In genomic region chr10:93711891-93712290, GRCh38 we compare ENCODE assay signal across 17 cellular contexts. TPM values are rescaled to one million over a fixed set of nuclear protein-coding genes. Genes with fewer than 3 reads are reported as not detected.
DNase-seq lines count a peak whose midpoint lies in the region; ATAC-seq, FAIRE-seq and TF ChIP-seq lines count a peak whose summit lies in the region.
"Had no signal": no experiment of that assay in that cellular context is flagged by ENCODE, and none has a peak within 500 bp of the region (broad histone marks: within the 10 kb centered on the region; RNA-seq: fewer than 3 reads in every experiment).

No MANE protein-coding gene starts in this region.

- peaks cover 3% of the 10 kb centered on the region for H3K27me3 Mint-ChIP-seq in activated naive CD8-positive, alpha-beta T cell treated with anti-CD3 and anti-CD28 coated beads, Interleukin-2, amount 50 U/mL, for 24 hours

- H3K36me3 ChIP-seq in pancreas = no peaks in the 10 kb centered on the region

- DNase-seq in EH (ENCODE audit: low read depth) = peak; percentile 4
- DNase-seq in M059J (ENCODE audit: low read depth) = peak; percentile 30
- DNase-seq in choroid plexus epithelial cell (ENCODE audit: low read depth) = peak; percentile 6
- peak; percentile 56 for DNase-seq in islet precursor cell
- DNase-seq in GM03348 (ENCODE audit: low spot score) = no peak
- no peak for DNase-seq in activated naive CD8-positive, alpha-beta T cell treated with anti-CD3 and anti-CD28 coated beads, Interleukin-2, amount 50 U/mL, for 24 hours
- no peak for DNase-seq in pancreas
- DNase-seq: DMS 273 treated with DMSO at 0.1 percent for 48 hours, KBM-7, NCI-H1048, NCI-H2081 treated with DMSO at 0.1 percent for 48 hours, NCI-H510A had no signal

- no peak overlapping the region for H3K27ac ChIP-seq in pancreas
- H3K27ac ChIP-seq: C4-2B had no signal

- H3K36me3 Mint-ChIP-seq in activated naive CD8-positive, alpha-beta T cell treated with anti-CD3 and anti-CD28 coated beads, Interleukin-2, amount 50 U/mL, for 24 hours (ENCODE audit: low read depth) = no peaks in the 10 kb centered on the region

- no peaks in the 10 kb centered on the region for H3K27me3 ChIP-seq in pancreas

- H3K4me1 ChIP-seq in pancreas = no peaks in the 10 kb centered on the region

- intact Hi-C loops in pancreas (cut with DNase I) = no loop called here

- H3K4me3 Mint-ChIP-seq in activated naive CD8-positive, alpha-beta T cell treated with anti-CD3 and anti-CD28 coated beads, Interleukin-2, amount 50 U/mL, for 24 hours = no peak overlapping the region
- H3K4me3 Mint-ChIP-seq: GM23338 had no signal

- no peak for FAIRE-seq in pancreas (lab: Jason Lieb, UNC)

- no peaks in the 10 kb centered on the region for H3K9me3 Mint-ChIP-seq in activated naive CD8-positive, alpha-beta T cell treated with anti-CD3 and anti-CD28 coated beads, Interleukin-2, amount 50 U/mL, for 24 hours
- H3K9me3 Mint-ChIP-seq: GM23338 had no signal

- peaks cover 17% of the 10 kb centered on the region for H3K4me1 Mint-ChIP-seq in activated naive CD8-positive, alpha-beta T cell treated with anti-CD3 and anti-CD28 coated beads, Interleukin-2, amount 50 U/mL, for 24 hours

- H3K27ac Mint-ChIP-seq in activated naive CD8-positive, alpha-beta T cell treated with anti-CD3 and anti-CD28 coated beads, Interleukin-2, amount 50 U/mL, for 24 hours = no peak overlapping the region
- H3K27ac Mint-ChIP-seq: GM23338 had no signal

- no peak for ATAC-seq in activated naive CD8-positive, alpha-beta T cell treated with anti-CD3 and anti-CD28 coated beads, Interleukin-2, amount 50 U/mL, for 24 hours
- ATAC-seq in HG03342 (IDR thresholded peaks at IDR 0.05; ENCODE audit: unreplicated experiment) (no peak), pancreas (no peak)
- ATAC-seq: GM23338 had no signal

- H3K9me3 ChIP-seq in pancreas = no peaks in the 10 kb centered on the region

- no peak overlapping the region for H3K4me3 ChIP-seq in choroid plexus epithelial cell (ENCODE audit: low read depth, low read length)
- H3K4me3 ChIP-seq in pancreas = no peak overlapping the region
- H3K4me3 ChIP-seq: GM23338 had no signal

- WGBS in pancreas, 2 donors = 70 to 87% methylated on average over 3 of the region's 3 CpGs

- no peak for TF ChIP-seq CTCF in choroid plexus epithelial cell (conservative IDR thresholded peaks at IDR 0.05; ENCODE audit: low read depth, low read length)
- TF ChIP-seq CTCF in pancreas (IDR thresholded peaks at IDR 0.05) = no peak

RNA-seq across cellular contexts. Expression of gene FRA10AC1, which starts 9.5 kb away (rescaled TPM):
- total RNA-seq in M059J (2014; rRNA removed; shearing (Covaris generic)) = 0.86 and 2.8 TPM in 2 replicates
- total RNA-seq in pancreas = 1 to 10 TPM; 5.1 to 9.7 (median 8.5) TPM
- 10 to 100 TPM in 1 of 2 donors, 1 to 10 TPM in 1; 8.6 to 10.9 TPM for polyA plus RNA-seq in pancreas

RNA-seq across cellular contexts. Expression of gene LGI1, which starts 45.8 kb away (rescaled TPM):
- 0.39 TPM in 1 of 2 replicates, not detected in the other for total RNA-seq in M059J (2014; rRNA removed; shearing (Covaris generic))
- not detected for total RNA-seq in pancreas
- under 1 TPM; 0.19 to 0.99 TPM for polyA plus RNA-seq in pancreas
- total RNA-seq: A673, SK-MEL-5 had no signal

Comparison
In these comparisons a context has a peak if more than half of its experiments do, and no peak if none do; other contexts are left out.
1. DNase-seq: peak in EH (single experiment), M059J (single experiment), choroid plexus epithelial cell (single experiment) and islet precursor cell (single experiment); none in GM03348 (single experiment), activated naive CD8-positive, alpha-beta T cell treated with anti-CD3 and anti-CD28 coated beads, Interleukin-2, amount 50 U/mL, for 24 hours (single experiment) and pancreas (0 of 6).